ENCODE assay signal across 8 cellular contexts in the genomic region with DNA sequence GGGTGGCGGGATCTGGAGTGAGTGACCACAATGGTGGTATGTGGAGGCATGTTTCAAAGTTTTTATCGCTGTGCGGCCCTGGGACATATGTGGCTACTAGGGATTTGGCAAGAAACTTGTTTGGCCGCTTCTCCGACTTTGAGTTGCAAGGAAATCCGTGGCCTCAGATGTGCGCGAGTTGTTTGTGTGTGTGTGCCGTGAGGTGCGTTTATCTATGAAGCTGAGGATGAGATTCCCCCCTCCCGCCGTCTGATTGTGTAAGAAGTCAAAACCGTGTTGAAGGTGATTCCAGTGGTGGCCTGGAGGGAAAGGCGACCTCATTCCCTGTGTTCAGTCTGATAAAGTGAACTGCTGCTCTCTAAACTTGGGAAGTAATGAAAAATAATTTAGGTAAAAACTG. TPM values are rescaled to one million over a fixed set of nuclear protein-coding genes. Genes with fewer than 3 reads are reported as not detected.
DNase-seq lines count a peak whose midpoint lies in the region; ATAC-seq and TF ChIP-seq lines count a peak whose summit lies in the region.

No MANE protein-coding gene starts in this region.

- DNase-seq in AG08396 (ENCODE audit: low spot score) (peak; percentile 9), HFFc6 (peak; percentile 1), SHP77 treated with DMSO at 0.1 percent for 48 hours (lab: John Stamatoyannopoulos, UW) (no peak)
- DNase-seq in activated naive CD8-positive, alpha-beta T cell treated with anti-CD3 and anti-CD28 coated beads, Interleukin-2, amount 50 U/mL, for 24 hours, result no peak
- no peak for DNase-seq in stimulated activated naive B cell treated with anti-CD40 and anti-IgM and Interleukin-4, amounts not matched to agents 10 μg/mL and 1 μg/mL and 100 μg/mL, for 72 hours

- no peak for ATAC-seq in activated naive CD8-positive, alpha-beta T cell treated with anti-CD3 and anti-CD28 coated beads, Interleukin-2, amount 50 U/mL, for 24 hours
- ATAC-seq in stimulated activated naive B cell treated with anti-CD40 and anti-IgM and Interleukin-4, amounts not matched to agents 10 μg/mL and 1 μg/mL and 100 μg/mL, for 72 hours (replicated peaks), result no peak
- no peak for ATAC-seq in GM18868 (IDR thresholded peaks at IDR 0.05; ENCODE audit: unreplicated experiment)
- ATAC-seq in GM19035 (IDR thresholded peaks at IDR 0.05; ENCODE audit: unreplicated experiment), result no peak

- H3K9ac ChIP-seq in iPS-20b (ENCODE audit: low read depth, low read length), result peak overlapping the region; percentile 79; the same call in 1 of the 2 replicates

- peaks cover 17% of the 10 kb centered on the region for H3K4me1 Mint-ChIP-seq in HFFc6 (ENCODE audit: low read depth)
- peaks cover 7% of the 10 kb centered on the region for H3K4me1 Mint-ChIP-seq in activated naive CD8-positive, alpha-beta T cell treated with anti-CD3 and anti-CD28 coated beads, Interleukin-2, amount 50 U/mL, for 24 hours
- peaks cover 14 to 46% of the 10 kb centered on the region in 2 donors for H3K4me1 Mint-ChIP-seq in stimulated activated naive B cell treated with anti-CD40 and anti-IgM and Interleukin-4, amounts not matched to agents 10 μg/mL and 1 μg/mL and 100 μg/mL, for 72 hours

- H3K27ac ChIP-seq in iPS-20b (ENCODE audit: low read length), result no peak overlapping the region

- no peaks in the 10 kb centered on the region for H3K9me3 Mint-ChIP-seq in HFFc6
- H3K9me3 Mint-ChIP-seq in activated naive CD8-positive, alpha-beta T cell treated with anti-CD3 and anti-CD28 coated beads, Interleukin-2, amount 50 U/mL, for 24 hours, result no peaks in the 10 kb centered on the region
- H3K9me3 Mint-ChIP-seq in stimulated activated naive B cell treated with anti-CD40 and anti-IgM and Interleukin-4, amounts not matched to agents 10 μg/mL and 1 μg/mL and 100 μg/mL, for 72 hours, result no peaks in the 10 kb centered on the region

- no peaks in the 10 kb centered on the region for H3K36me3 ChIP-seq in iPS-20b (ENCODE audit: insufficient read depth, low read depth, low read length)

- H3K27me3 Mint-ChIP-seq in HFFc6 (ENCODE audit: insufficient read depth), result no peaks in the 10 kb centered on the region
- H3K27me3 Mint-ChIP-seq in activated naive CD8-positive, alpha-beta T cell treated with anti-CD3 and anti-CD28 coated beads, Interleukin-2, amount 50 U/mL, for 24 hours, result peaks cover 38% of the 10 kb centered on the region
- H3K27me3 Mint-ChIP-seq in stimulated activated naive B cell treated with anti-CD40 and anti-IgM and Interleukin-4, amounts not matched to agents 10 μg/mL and 1 μg/mL and 100 μg/mL, for 72 hours, result no peaks in the 10 kb centered on the region

- TF ChIP-seq CTCF in HFFc6 (IDR thresholded peaks at IDR 0.05), result no peak

- peak overlapping the region; percentile 65 for H3K27ac Mint-ChIP-seq in HFFc6
- no peak overlapping the region for H3K27ac Mint-ChIP-seq in activated naive CD8-positive, alpha-beta T cell treated with anti-CD3 and anti-CD28 coated beads, Interleukin-2, amount 50 U/mL, for 24 hours
- peak overlapping the region; percentile 79 for H3K27ac Mint-ChIP-seq in stimulated activated naive B cell treated with anti-CD40 and anti-IgM and Interleukin-4, amounts not matched to agents 10 μg/mL and 1 μg/mL and 100 μg/mL, for 72 hours

- peak overlapping the region; percentile 93 for H3K4me3 Mint-ChIP-seq in HFFc6
- peak overlapping the region; percentile 69 for H3K4me3 Mint-ChIP-seq in activated naive CD8-positive, alpha-beta T cell treated with anti-CD3 and anti-CD28 coated beads, Interleukin-2, amount 50 U/mL, for 24 hours
- peak overlapping the region; percentile 83 to 88 for H3K4me3 Mint-ChIP-seq in stimulated activated naive B cell treated with anti-CD40 and anti-IgM and Interleukin-4, amounts not matched to agents 10 μg/mL and 1 μg/mL and 100 μg/mL, for 72 hours

- no peaks in the 10 kb centered on the region for H3K36me3 Mint-ChIP-seq in HFFc6 (ENCODE audit: low read depth)
- H3K36me3 Mint-ChIP-seq in activated naive CD8-positive, alpha-beta T cell treated with anti-CD3 and anti-CD28 coated beads, Interleukin-2, amount 50 U/mL, for 24 hours (ENCODE audit: low read depth), result no peaks in the 10 kb centered on the region
- peaks cover 3 to 8% of the 10 kb centered on the region in 2 donors for H3K36me3 Mint-ChIP-seq in stimulated activated naive B cell treated with anti-CD40 and anti-IgM and Interleukin-4, amounts not matched to agents 10 μg/mL and 1 μg/mL and 100 μg/mL, for 72 hours

- H3K27me3 ChIP-seq in iPS-20b (ENCODE audit: insufficient read depth, low read length), result no peaks in the 10 kb centered on the region; the same call in 1 of the 2 replicates

- peak overlapping the region; percentile 88 for H3K4me3 ChIP-seq in iPS-20b (ENCODE audit: low read length)

- no peaks in the 10 kb centered on the region for H3K9me3 ChIP-seq in iPS-20b (ENCODE audit: insufficient read depth, low read depth, low read length)

- H3K4me1 ChIP-seq in iPS-20b (ENCODE audit: insufficient read depth, low read length), result no peaks in the 10 kb centered on the region; the same call in 1 of the 2 replicates

RNA-seq across cellular contexts. Expression of a gene that starts 1.5 kb away (rescaled TPM):
- 1 to 10 TPM; 5.1 to 7.3 (median 5.9) TPM for total RNA-seq in HFFc6 (2021; fragmentation: NEBNext Ultra II Directional; extraction: Animal tissue kit (Norgen Biotek cat#: 25700))

Comparison
In these comparisons a context has a peak if more than half of its experiments do, and no peak if none do; other contexts are left out.
1. DNase-seq: peak in AG08396 (single experiment) and HFFc6 (single experiment); none in activated naive CD8-positive, alpha-beta T cell treated with anti-CD3 and anti-CD28 coated beads, Interleukin-2, amount 50 U/mL, for 24 hours (single experiment), stimulated activated naive B cell treated with anti-CD40 and anti-IgM and Interleukin-4, amounts not matched to agents 10 μg/mL and 1 μg/mL and 100 μg/mL, for 72 hours (single experiment) and SHP77 treated with DMSO at 0.1 percent for 48 hours (single experiment).
2. Peak in every context shown above with its lines, with median percentiles within 50 percentile points of each other: H3K4me3 Mint-ChIP-seq.